ENCODE assay signal across 14 cellular contexts in genomic region chr6:73079978-73080377, GRCh38.
DNase-seq lines count a peak whose midpoint lies in the region; ATAC-seq and TF ChIP-seq lines count a peak whose summit lies in the region.
"Had no signal": no experiment of that assay in that cellular context is flagged by ENCODE, and none has a peak within 500 bp of the region (broad histone marks: within the 10 kb centered on the region; RNA-seq: fewer than 3 reads in every experiment).

No MANE protein-coding gene starts in this region.

- no peaks in the 10 kb centered on the region for H3K9me3 Mint-ChIP-seq in MCF 10A (ENCODE audit: unreplicated experiment)
- no peaks in the 10 kb centered on the region for H3K9me3 Mint-ChIP-seq in stimulated activated naive B cell treated with anti-CD40 and anti-IgM and Interleukin-4, amounts not matched to agents 10 μg/mL and 1 μg/mL and 100 μg/mL, for 72 hours
- H3K9me3 Mint-ChIP-seq: activated naive CD4-positive, alpha-beta T cell treated with anti-CD3 and anti-CD28 coated beads, Interleukin-2, amount 50 U/mL, for 24 hours; dendritic cell treated with granulocyte-macrophage colony-stimulating factor and Interleukin-4, amounts not matched to agents 40 ng/mL and 50 ng/mL, for 4 days; stimulated activated effector memory CD8-positive, alpha-beta T cell treated with anti-CD3 and anti-CD28 coated beads, Interleukin-12 subunit alpha, Interleukin-12 subunit beta, amount 100 ng/mL, for 72 hours had no signal

- CTCF ChIA-PET in MCF 10A (lab: Yijun Ruan, JAX): no interaction called here

- H3K4me3 Mint-ChIP-seq in MCF 10A (ENCODE audit: unreplicated experiment): no peak overlapping the region
- peak overlapping the region; percentile 10 to 13 for H3K4me3 Mint-ChIP-seq in stimulated activated naive B cell treated with anti-CD40 and anti-IgM and Interleukin-4, amounts not matched to agents 10 μg/mL and 1 μg/mL and 100 μg/mL, for 72 hours
- H3K4me3 Mint-ChIP-seq: activated naive CD4-positive, alpha-beta T cell treated with anti-CD3 and anti-CD28 coated beads, Interleukin-2, amount 50 U/mL, for 24 hours; dendritic cell treated with granulocyte-macrophage colony-stimulating factor and Interleukin-4, amounts not matched to agents 40 ng/mL and 50 ng/mL, for 4 days; stimulated activated effector memory CD8-positive, alpha-beta T cell treated with anti-CD3 and anti-CD28 coated beads, Interleukin-12 subunit alpha, Interleukin-12 subunit beta, amount 100 ng/mL, for 72 hours had no signal

- peak; percentile 66 for ATAC-seq in HG02870 (IDR thresholded peaks at IDR 0.05; ENCODE audit: unreplicated experiment)
- ATAC-seq in RWPE2 (ENCODE audit: low read depth): peak; percentile 45; the same call in 2 of the 3 replicates
- ATAC-seq in stimulated activated naive B cell treated with anti-CD40 and anti-IgM and Interleukin-4, amounts not matched to agents 10 μg/mL and 1 μg/mL and 100 μg/mL, for 72 hours (replicated peaks): peak; percentile 94 to 98
- ATAC-seq: stimulated activated effector memory CD8-positive, alpha-beta T cell treated with anti-CD3 and anti-CD28 coated beads, Interleukin-12 subunit alpha, Interleukin-12 subunit beta, amount 100 ng/mL, for 72 hours had no signal

- TF ChIP-seq CTCF in MCF 10A (IDR thresholded peaks at IDR 0.05; ENCODE audit: unreplicated experiment): no peak
- TF ChIP-seq CTCF in breast epithelium (IDR thresholded peaks at IDR 0.05): no peak
- TF ChIP-seq CTCF in RWPE2 (IDR thresholded peaks at IDR 0.05; ENCODE audit: poor library complexity, severe bottlenecking): no peak

- no peak for TF ChIP-seq POLR2A in breast epithelium (IDR thresholded peaks at IDR 0.05)

- peak overlapping the region; percentile 9 for H3K27ac Mint-ChIP-seq in MCF 10A (ENCODE audit: low read depth, unreplicated experiment)
- peak overlapping the region; percentile 4 for H3K27ac Mint-ChIP-seq in stimulated activated naive B cell treated with anti-CD40 and anti-IgM and Interleukin-4, amounts not matched to agents 10 μg/mL and 1 μg/mL and 100 μg/mL, for 72 hours
- H3K27ac Mint-ChIP-seq: activated naive CD4-positive, alpha-beta T cell treated with anti-CD3 and anti-CD28 coated beads, Interleukin-2, amount 50 U/mL, for 24 hours; dendritic cell treated with granulocyte-macrophage colony-stimulating factor and Interleukin-4, amounts not matched to agents 40 ng/mL and 50 ng/mL, for 4 days; stimulated activated effector memory CD8-positive, alpha-beta T cell treated with anti-CD3 and anti-CD28 coated beads, Interleukin-12 subunit alpha, Interleukin-12 subunit beta, amount 100 ng/mL, for 72 hours had no signal

- no peak overlapping the region for H3K4me3 ChIP-seq in breast epithelium
- no peak overlapping the region for H3K4me3 ChIP-seq in RWPE2 (ENCODE audit: severe bottlenecking)

- intact Hi-C loops in MCF 10A (cut with micrococcal nuclease) (no loop called here), breast epithelium (cut with DNase I; ENCODE audit: low total_unique reads) (no loop called here)

- no TSS peak for BruUV-seq in MCF 10A (replicated peaks; lab: Mats Ljungman, UMichigan)

- no peak overlapping the region for H3K27ac ChIP-seq in breast epithelium
- peak overlapping the region; percentile 61 for H3K27ac ChIP-seq in RWPE2 (ENCODE audit: poor library complexity, severe bottlenecking)
- H3K27ac ChIP-seq: KMS-11 had no signal

- DNase-seq in MCF 10A (ENCODE audit: unreplicated experiment) (no peak), breast epithelium (ENCODE audit: low spot score in 2 of 2) (no peak), RWPE2 (ENCODE audit: low spot score) (no peak), NCI-H774 (lab: John Stamatoyannopoulos, UW) (no peak), cerebellar cortex (ENCODE audit: low spot score) (no peak)
- DNase-seq in stimulated activated naive B cell treated with anti-CD40 and anti-IgM and Interleukin-4, amounts not matched to agents 10 μg/mL and 1 μg/mL and 100 μg/mL, for 72 hours: no peak
- no peak for DNase-seq in activated naive CD4-positive, alpha-beta T cell treated with anti-CD3 and anti-CD28 coated beads, Interleukin-2, amount 50 U/mL, for 16 hours
- DNase-seq: NCI-H2227 treated with DMSO at 0.1 percent for 48 hours, SIG-M5 had no signal

- H3K9me3 ChIP-seq in breast epithelium (no peaks in the 10 kb centered on the region), RWPE2 (ENCODE audit: severe bottlenecking) (no peaks in the 10 kb centered on the region)

- no peaks in the 10 kb centered on the region for H3K27me3 Mint-ChIP-seq in MCF 10A (ENCODE audit: insufficient read depth, unreplicated experiment)
- no peaks in the 10 kb centered on the region for H3K27me3 Mint-ChIP-seq in stimulated activated naive B cell treated with anti-CD40 and anti-IgM and Interleukin-4, amounts not matched to agents 10 μg/mL and 1 μg/mL and 100 μg/mL, for 72 hours
- H3K27me3 Mint-ChIP-seq: activated naive CD4-positive, alpha-beta T cell treated with anti-CD3 and anti-CD28 coated beads, Interleukin-2, amount 50 U/mL, for 24 hours; dendritic cell treated with granulocyte-macrophage colony-stimulating factor and Interleukin-4, amounts not matched to agents 40 ng/mL and 50 ng/mL, for 4 days had no signal

- H3K4me1 Mint-ChIP-seq in MCF 10A (ENCODE audit: insufficient read depth, unreplicated experiment): peaks cover 8% of the 10 kb centered on the region
- peaks cover 4 to 17% of the 10 kb centered on the region in 2 donors for H3K4me1 Mint-ChIP-seq in stimulated activated naive B cell treated with anti-CD40 and anti-IgM and Interleukin-4, amounts not matched to agents 10 μg/mL and 1 μg/mL and 100 μg/mL, for 72 hours
- H3K4me1 Mint-ChIP-seq: activated naive CD4-positive, alpha-beta T cell treated with anti-CD3 and anti-CD28 coated beads, Interleukin-2, amount 50 U/mL, for 24 hours; stimulated activated effector memory CD8-positive, alpha-beta T cell treated with anti-CD3 and anti-CD28 coated beads, Interleukin-12 subunit alpha, Interleukin-12 subunit beta, amount 100 ng/mL, for 72 hours had no signal

- no peaks in the 10 kb centered on the region for H3K4me1 ChIP-seq in breast epithelium
- peaks cover 17% of the 10 kb centered on the region for H3K4me1 ChIP-seq in RWPE2 (ENCODE audit: insufficient read depth, poor library complexity, severe bottlenecking)

- H3K36me3 Mint-ChIP-seq in MCF 10A (ENCODE audit: insufficient read depth, unreplicated experiment): no peaks in the 10 kb centered on the region
- peaks cover 0 to 3% of the 10 kb centered on the region in 2 donors for H3K36me3 Mint-ChIP-seq in stimulated activated naive B cell treated with anti-CD40 and anti-IgM and Interleukin-4, amounts not matched to agents 10 μg/mL and 1 μg/mL and 100 μg/mL, for 72 hours
- H3K36me3 Mint-ChIP-seq: stimulated activated effector memory CD8-positive, alpha-beta T cell treated with anti-CD3 and anti-CD28 coated beads, Interleukin-12 subunit alpha, Interleukin-12 subunit beta, amount 100 ng/mL, for 72 hours had no signal

- H3K36me3 ChIP-seq in breast epithelium: no peaks in the 10 kb centered on the region
- no peaks in the 10 kb centered on the region for H3K36me3 ChIP-seq in RWPE2 (ENCODE audit: low read depth)

- no peaks in the 10 kb centered on the region for H3K27me3 ChIP-seq in breast epithelium
- H3K27me3 ChIP-seq in RWPE2 (ENCODE audit: insufficient read depth, poor library complexity, severe bottlenecking): no peaks in the 10 kb centered on the region

- POLR2A ChIA-PET in MCF 10A (lab: Yijun Ruan, JAX): no interaction called here

Comparison
In these comparisons a context has a peak if more than half of its experiments do, and no peak if none do; other contexts are left out.
1. ATAC-seq: peak in every context shown above with its lines; median percentile 96 in stimulated activated naive B cell treated with anti-CD40 and anti-IgM and Interleukin-4, amounts not matched to agents 10 μg/mL and 1 μg/mL and 100 μg/mL, for 72 hours; 66 in HG02870; 45 in RWPE2.